8 cellular contexts compared by ENCODE assay signal in genomic region chr11:64874308-64874707, GRCh38. TPM values are rescaled to one million over a fixed set of nuclear protein-coding genes. Genes with fewer than 3 reads are reported as not detected.
DNase-seq lines count a peak whose midpoint lies in the region; ATAC-seq and TF ChIP-seq lines count a peak whose summit lies in the region.
"Had no signal": no experiment of that assay in that cellular context is flagged by ENCODE, and none has a peak within 500 bp of the region (broad histone marks: within the 10 kb centered on the region; RNA-seq: fewer than 3 reads in every experiment).

No MANE protein-coding gene starts in this region.

- TF ChIP-seq POLR2A in esophagus squamous epithelium (IDR thresholded peaks at IDR 0.05) = peak in 1 of 4 donors; percentile 14

- DNase-seq in activated CD8-positive, alpha-beta memory T cell treated with anti-CD3 and anti-CD28 coated beads, Interleukin-2, amount 10 ng/mL, durations not matched to agents 7 days and 5 days = peak; percentile 77
- DNase-seq in activated CD8-positive, alpha-beta memory T cell treated with anti-CD3 and anti-CD28 coated beads, Interleukin-2, amount 50 U/mL, for 48 hours = no peak
- DNase-seq in esophagus squamous epithelium (lab: John Stamatoyannopoulos, UW) (no peak), NCI-H1930 (lab: John Stamatoyannopoulos, UW) (no peak)
- DNase-seq: cortex of kidney, SHP77 treated with DMSO at 0.1 percent for 48 hours had no signal

- no peaks in the 10 kb centered on the region for H3K9me3 ChIP-seq in esophagus squamous epithelium
- H3K9me3 ChIP-seq in stomach smooth muscle (ENCODE audit: control insufficient read depth in 2 of 2, low read length in 2 of 2) = no peaks in the 10 kb centered on the region

- H3K4me3 Mint-ChIP-seq in activated CD8-positive, alpha-beta memory T cell treated with anti-CD3 and anti-CD28 coated beads, Interleukin-2, amount 10 ng/mL, durations not matched to agents 7 days and 5 days = peak overlapping the region; percentile 94

- H3K4me3 ChIP-seq in esophagus squamous epithelium = peak overlapping the region in 2 of 4 donors; percentile 81 to 96
- peak overlapping the region in 1 of 2 donors; percentile 55 for H3K4me3 ChIP-seq in stomach smooth muscle (ENCODE audit: low read length in 2 of 2)

- intact Hi-C loops in esophagus squamous epithelium (cut with DNase I) = no loop called here

- no peak for TF ChIP-seq CTCF in esophagus squamous epithelium (IDR thresholded peaks at IDR 0.05)

- H3K27me3 Mint-ChIP-seq in activated CD8-positive, alpha-beta memory T cell treated with anti-CD3 and anti-CD28 coated beads, Interleukin-2, amount 10 ng/mL, durations not matched to agents 7 days and 5 days = no peaks in the 10 kb centered on the region

- no peaks in the 10 kb centered on the region for H3K9me3 Mint-ChIP-seq in activated CD8-positive, alpha-beta memory T cell treated with anti-CD3 and anti-CD28 coated beads, Interleukin-2, amount 10 ng/mL, durations not matched to agents 7 days and 5 days (ENCODE audit: low read depth)

- CTCF ChIA-PET in activated CD8-positive, alpha-beta memory T cell treated with anti-CD3 and anti-CD28 coated beads, Interleukin-2, amount 10 ng/mL, durations not matched to agents 7 days and 5 days (lab: Charles Lee) = interaction anchor here (1.4 to 31.3 kb wide), 3 partner anchors 13 to 140 kb away, joined by 4 to 1163 read pairs (median 80); partner anchors contain the start of genes ARL2 and CDC42BPG

- peak overlapping the region; percentile 82 for H3K27ac Mint-ChIP-seq in activated CD8-positive, alpha-beta memory T cell treated with anti-CD3 and anti-CD28 coated beads, Interleukin-2, amount 10 ng/mL, durations not matched to agents 7 days and 5 days

- H3K36me3 ChIP-seq in esophagus squamous epithelium (peaks cover 0 to 43% (median 12%) of the 10 kb centered on the region in 3 donors), stomach smooth muscle (ENCODE audit: control insufficient read depth in 2 of 2, insufficient read depth in 2 of 2, low read length in 2 of 2) (peaks cover 11 to 21% of the 10 kb centered on the region in 2 donors)

- peak overlapping the region; percentile 37 to 91 (median 74) for H3K27ac ChIP-seq in esophagus squamous epithelium
- H3K27ac ChIP-seq in stomach smooth muscle (ENCODE audit: low read length) = peak overlapping the region; percentile 89

- 57 to 68% methylated on average over 7 to 13 of the region's 13 CpGs for whole genome bisulfite sequencing in esophagus squamous epithelium, 2 donors

- H3K27me3 ChIP-seq in esophagus squamous epithelium (no peaks in the 10 kb centered on the region), stomach smooth muscle (ENCODE audit: control insufficient read depth in 1 of 2, insufficient read depth in 2 of 2, low read length in 2 of 2) (no peaks in the 10 kb centered on the region)

- H3K36me3 Mint-ChIP-seq in activated CD8-positive, alpha-beta memory T cell treated with anti-CD3 and anti-CD28 coated beads, Interleukin-2, amount 10 ng/mL, durations not matched to agents 7 days and 5 days = peaks cover 51% of the 10 kb centered on the region

- H3K4me1 Mint-ChIP-seq in activated CD8-positive, alpha-beta memory T cell treated with anti-CD3 and anti-CD28 coated beads, Interleukin-2, amount 10 ng/mL, durations not matched to agents 7 days and 5 days = peaks cover 74% of the 10 kb centered on the region

- H3K9ac ChIP-seq in stomach smooth muscle (ENCODE audit: low read length in 2 of 2) = peak overlapping the region in 1 of 2 donors; percentile 47

- ATAC-seq in activated CD8-positive, alpha-beta memory T cell treated with anti-CD3 and anti-CD28 coated beads, Interleukin-2, amount 10 ng/mL, durations not matched to agents 7 days and 5 days = no peak
- no peak for ATAC-seq in HG03045 (IDR thresholded peaks at IDR 0.05; ENCODE audit: unreplicated experiment)

- H3K4me1 ChIP-seq in esophagus squamous epithelium (peaks cover 57 to 85% (median 67%) of the 10 kb centered on the region in 3 donors), stomach smooth muscle (ENCODE audit: control insufficient read depth, insufficient read depth, low read length) (peaks cover 77% of the 10 kb centered on the region)

RNA-seq across cellular contexts. Expression of gene EHD1, which starts 4.1 kb away (rescaled TPM):
- 100 to 1,000 TPM; 149 to 155 TPM for total RNA-seq in activated CD8-positive, alpha-beta memory T cell treated with anti-CD3 and anti-CD28 coated beads, Interleukin-2, amount 10 ng/mL, durations not matched to agents 7 days and 5 days
- 10 to 100 TPM; 29.5 to 44.0 (median 31.8) TPM for total RNA-seq in esophagus squamous epithelium

RNA-seq across cellular contexts. Expression of gene CDC42BPG, which starts 29.9 kb away (rescaled TPM):
- under 1 TPM; 0.50 to 0.61 TPM for total RNA-seq in activated CD8-positive, alpha-beta memory T cell treated with anti-CD3 and anti-CD28 coated beads, Interleukin-2, amount 10 ng/mL, durations not matched to agents 7 days and 5 days
- 10 to 100 TPM; 16.4 to 48.5 (median 25.0) TPM for total RNA-seq in esophagus squamous epithelium

RNA-seq across cellular contexts. Expression of gene ATG2A, which starts 42.7 kb away (rescaled TPM):
- total RNA-seq in activated CD8-positive, alpha-beta memory T cell treated with anti-CD3 and anti-CD28 coated beads, Interleukin-2, amount 10 ng/mL, durations not matched to agents 7 days and 5 days = 10 to 100 TPM; 27.3 to 27.9 TPM
- 10 to 100 TPM; 14.1 to 26.1 (median 19.6) TPM for total RNA-seq in esophagus squamous epithelium

RNA-seq across cellular contexts. Expression of gene PPP2R5B, which starts 50.2 kb away (rescaled TPM):
- 10 to 100 TPM; 11.7 to 12.3 TPM for total RNA-seq in activated CD8-positive, alpha-beta memory T cell treated with anti-CD3 and anti-CD28 coated beads, Interleukin-2, amount 10 ng/mL, durations not matched to agents 7 days and 5 days
- 10 to 100 TPM in 1 of 4 donors, 1 to 10 TPM in 3; 7.7 to 10.5 (median 8.6) TPM for total RNA-seq in esophagus squamous epithelium

Comparison
In these comparisons a context has a peak if more than half of its experiments do, and no peak if none do; other contexts are left out.
1. RNA of gene CDC42BPG, which starts 29.9 kb away (total RNA-seq): 16.4 to 48.5 TPM in esophagus squamous epithelium; 0.50 to 0.61 TPM in activated CD8-positive, alpha-beta memory T cell treated with anti-CD3 and anti-CD28 coated beads, Interleukin-2, amount 10 ng/mL, durations not matched to agents 7 days and 5 days; every median in the first group is over 10 times any median in the second.